ENCODE assay signal across 9 cellular contexts in genomic region chr11:67312187-67313021, GRCh38. TPM values are rescaled to one million over a fixed set of nuclear protein-coding genes. Genes with fewer than 3 reads are reported as not detected.
DNase-seq lines count a peak whose midpoint lies in the region; ATAC-seq and TF ChIP-seq lines count a peak whose summit lies in the region.
"Had no signal": no experiment of that assay in that cellular context is flagged by ENCODE, and none has a peak within 500 bp of the region (broad histone marks: within the 10 kb centered on the region; RNA-seq: fewer than 3 reads in every experiment).

No MANE protein-coding gene starts in this region.

- CTCF ChIA-PET in activated CD8-positive, alpha-beta memory T cell treated with anti-CD3 and anti-CD28 coated beads, Interleukin-2, amount 10 ng/mL, durations not matched to agents 7 days and 5 days (lab: Charles Lee): interaction anchor here (0.8 to 11.0 kb wide), 4 partner anchors 9 to 69 kb away, joined by 4 to 153 read pairs (median 23); partner anchors contain the start of gene SSH3

- no peak for ATAC-seq in activated CD8-positive, alpha-beta memory T cell treated with anti-CD3 and anti-CD28 coated beads, Interleukin-2, amount 10 ng/mL, durations not matched to agents 7 days and 5 days
- no peak for ATAC-seq in HG03571 (IDR thresholded peaks at IDR 0.05; ENCODE audit: unreplicated experiment)
- ATAC-seq in HG03521 (IDR thresholded peaks at IDR 0.05; ENCODE audit: unreplicated experiment): no peak
- ATAC-seq: body of pancreas had no signal

- no peaks in the 10 kb centered on the region for H3K9me3 Mint-ChIP-seq in activated CD8-positive, alpha-beta memory T cell treated with anti-CD3 and anti-CD28 coated beads, Interleukin-2, amount 10 ng/mL, durations not matched to agents 7 days and 5 days (ENCODE audit: low read depth)
- H3K9me3 Mint-ChIP-seq in type B pancreatic cell: no peaks in the 10 kb centered on the region

- peak overlapping the region; percentile 61 for H3K27ac Mint-ChIP-seq in activated CD8-positive, alpha-beta memory T cell treated with anti-CD3 and anti-CD28 coated beads, Interleukin-2, amount 10 ng/mL, durations not matched to agents 7 days and 5 days
- H3K27ac Mint-ChIP-seq in type B pancreatic cell: peak overlapping the region; percentile 97

- peaks cover under 1% of the 10 kb centered on the region for H3K27me3 Mint-ChIP-seq in activated CD8-positive, alpha-beta memory T cell treated with anti-CD3 and anti-CD28 coated beads, Interleukin-2, amount 10 ng/mL, durations not matched to agents 7 days and 5 days
- no peaks in the 10 kb centered on the region for H3K27me3 Mint-ChIP-seq in type B pancreatic cell

- peaks cover 21% of the 10 kb centered on the region for H3K4me1 Mint-ChIP-seq in activated CD8-positive, alpha-beta memory T cell treated with anti-CD3 and anti-CD28 coated beads, Interleukin-2, amount 10 ng/mL, durations not matched to agents 7 days and 5 days
- peaks cover 14% of the 10 kb centered on the region for H3K4me1 Mint-ChIP-seq in type B pancreatic cell (ENCODE audit: unreplicated experiment)

- no peaks in the 10 kb centered on the region for H3K36me3 Mint-ChIP-seq in activated CD8-positive, alpha-beta memory T cell treated with anti-CD3 and anti-CD28 coated beads, Interleukin-2, amount 10 ng/mL, durations not matched to agents 7 days and 5 days
- H3K36me3 Mint-ChIP-seq in type B pancreatic cell: no peaks in the 10 kb centered on the region

- TF ChIP-seq CTCF in type B pancreatic cell (conservative IDR thresholded peaks at IDR 0.05): no peak

- DNase-seq in activated CD8-positive, alpha-beta memory T cell treated with anti-CD3 and anti-CD28 coated beads, Interleukin-2, amount 10 ng/mL, durations not matched to agents 7 days and 5 days: no peak
- DNase-seq in activated CD8-positive, alpha-beta memory T cell treated with anti-CD3 and anti-CD28 coated beads, Interleukin-2, amount 50 U/mL, for 48 hours: no peak
- DNase-seq in activated T-cell treated with anti-CD3 and anti-CD28 coated beads for 1 hour (ENCODE audit: low read depth): peak; percentile 45
- peak; percentile 54 for DNase-seq in kidney tubule cell (ENCODE audit: low spot score)
- DNase-seq in type B pancreatic cell (ENCODE audit: extremely low spot score, unreplicated experiment): no peak
- no peak for DNase-seq in DMS53 (lab: John Stamatoyannopoulos, UW)

- H3K4me3 Mint-ChIP-seq in activated CD8-positive, alpha-beta memory T cell treated with anti-CD3 and anti-CD28 coated beads, Interleukin-2, amount 10 ng/mL, durations not matched to agents 7 days and 5 days: no peak overlapping the region
- H3K4me3 Mint-ChIP-seq in type B pancreatic cell: peak overlapping the region; percentile 63

RNA-seq across cellular contexts. Expression of gene SSH3, which starts 9.1 kb away (rescaled TPM):
- 10 to 100 TPM; 10.7 to 26.4 TPM for total RNA-seq in activated CD8-positive, alpha-beta memory T cell treated with anti-CD3 and anti-CD28 coated beads, Interleukin-2, amount 10 ng/mL, durations not matched to agents 7 days and 5 days
- total RNA-seq in type B pancreatic cell (ENCODE audit: low replicate concordance): 32.0 and 40.9 TPM in 2 replicates

RNA-seq across cellular contexts. Expression of gene ANKRD13D, which starts 23.3 kb away (rescaled TPM):
- total RNA-seq in activated CD8-positive, alpha-beta memory T cell treated with anti-CD3 and anti-CD28 coated beads, Interleukin-2, amount 10 ng/mL, durations not matched to agents 7 days and 5 days: 100 to 1,000 TPM; 148 to 172 TPM
- 70.5 and 80.9 TPM in 2 replicates for total RNA-seq in type B pancreatic cell (ENCODE audit: low replicate concordance)

RNA-seq across cellular contexts. Expression of gene POLD4, which starts 40.9 kb away (rescaled TPM):
- total RNA-seq in activated CD8-positive, alpha-beta memory T cell treated with anti-CD3 and anti-CD28 coated beads, Interleukin-2, amount 10 ng/mL, durations not matched to agents 7 days and 5 days: 10 to 100 TPM; 36.5 to 49.6 TPM
- total RNA-seq in type B pancreatic cell (ENCODE audit: low replicate concordance): 15.0 and 29.4 TPM in 2 replicates

RNA-seq across cellular contexts. Expression of gene GRK2, which starts 46.1 kb away (rescaled TPM):
- total RNA-seq in activated CD8-positive, alpha-beta memory T cell treated with anti-CD3 and anti-CD28 coated beads, Interleukin-2, amount 10 ng/mL, durations not matched to agents 7 days and 5 days: 100 to 1,000 TPM; 366 to 402 TPM
- total RNA-seq in type B pancreatic cell (ENCODE audit: low replicate concordance): 53.1 and 62.2 TPM in 2 replicates

Comparison
In these comparisons a context has a peak if more than half of its experiments do, and no peak if none do; other contexts are left out.
1. DNase-seq: peak in activated T-cell treated with anti-CD3 and anti-CD28 coated beads for 1 hour (single experiment) and kidney tubule cell (single experiment); none in activated CD8-positive, alpha-beta memory T cell treated with anti-CD3 and anti-CD28 coated beads, Interleukin-2, amount 10 ng/mL, durations not matched to agents 7 days and 5 days (single experiment), activated CD8-positive, alpha-beta memory T cell treated with anti-CD3 and anti-CD28 coated beads, Interleukin-2, amount 50 U/mL, for 48 hours (single experiment), type B pancreatic cell (single experiment) and DMS53 (single experiment).